ENCODE assay signal across 8 cellular contexts in the genomic region with DNA sequence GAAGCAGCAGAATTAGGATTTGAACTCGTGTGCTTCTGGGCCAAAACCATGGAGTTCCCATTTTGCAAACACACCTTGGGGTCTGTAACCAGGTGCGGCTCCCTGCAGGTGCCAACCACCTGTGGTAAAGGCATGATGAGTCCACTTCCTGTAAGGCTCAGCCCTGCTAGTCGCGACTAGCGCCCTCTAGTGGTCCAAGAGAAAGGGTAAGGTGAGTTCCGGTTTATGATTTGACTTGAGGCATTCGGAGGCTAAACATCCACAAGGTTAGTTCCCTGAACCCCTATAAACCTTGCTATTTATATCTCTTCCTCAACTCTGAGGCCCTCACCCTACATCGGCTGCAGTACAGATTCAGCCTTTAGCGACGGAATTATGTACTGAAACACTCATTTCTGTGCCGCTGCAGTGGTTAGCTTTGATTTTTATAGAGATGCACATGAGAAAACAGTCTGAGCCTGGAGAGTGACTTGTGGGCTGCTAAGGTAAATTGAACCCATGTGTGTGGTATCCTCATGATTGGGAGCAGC.
DNase-seq lines count a peak whose midpoint lies in the region; ATAC-seq and TF ChIP-seq lines count a peak whose summit lies in the region.

No MANE protein-coding gene starts in this region.

- ATAC-seq in HG02588 (IDR thresholded peaks at IDR 0.05; ENCODE audit: unreplicated experiment) = peak; percentile 90
- peak; percentile 48 to 58 for ATAC-seq in activated CD4-positive, CD25-positive, alpha-beta regulatory T cell treated with anti-CD3 and anti-CD28 coated beads, Interleukin-2, amount 50 U/mL, for 24 hours
- peak; percentile 66 for ATAC-seq in stimulated activated naive CD8-positive, alpha-beta T cell treated with anti-CD3 and anti-CD28 coated beads, Interleukin-15, Interleukin-2, amounts not matched to agents 100 U/mL and 50 U/mL, for 24 hours

- H3K27ac ChIP-seq in coronary artery = no peak overlapping the region

- no peak overlapping the region for H3K27ac Mint-ChIP-seq in mesothelial cell of epicardium

- H3K36me3 Mint-ChIP-seq in mesothelial cell of epicardium = no peaks in the 10 kb centered on the region

- no peaks in the 10 kb centered on the region for H3K27me3 Mint-ChIP-seq in mesothelial cell of epicardium (ENCODE audit: low read depth)

- no peak overlapping the region for H3K4me3 ChIP-seq in coronary artery

- peaks cover 21% of the 10 kb centered on the region for H3K4me1 Mint-ChIP-seq in mesothelial cell of epicardium

- no peaks in the 10 kb centered on the region for H3K9me3 Mint-ChIP-seq in mesothelial cell of epicardium

- H3K4me3 Mint-ChIP-seq in mesothelial cell of epicardium = no peak overlapping the region

- TF ChIP-seq CTCF in coronary artery (IDR thresholded peaks at IDR 0.05) = peak; percentile 23
- TF ChIP-seq CTCF in mesothelial cell of epicardium (IDR thresholded peaks at IDR 0.05; ENCODE audit: unreplicated experiment) = peak; percentile 68

- DNase-seq in NCI-H524 (lab: John Stamatoyannopoulos, UW) (peak; percentile 43 to 72), NCI-H524 treated with DMSO at 0.1 percent for 48 hours (lab: John Stamatoyannopoulos, UW) (no peak), NCI-H1048 (lab: John Stamatoyannopoulos, UW) (peak; percentile 18), coronary artery (ENCODE audit: low spot score) (no peak), mesothelial cell of epicardium (ENCODE audit: low spot score in 2 of 2, unreplicated experiment in 2 of 2) (peak; percentile 27 to 47)
- peak; percentile 72 for DNase-seq in stimulated activated naive CD8-positive, alpha-beta T cell treated with anti-CD3 and anti-CD28 coated beads, Interleukin-15, Interleukin-2, amounts not matched to agents 100 U/mL and 50 U/mL, for 24 hours

Comparison
In these comparisons a context has a peak if more than half of its experiments do, and no peak if none do; other contexts are left out.
1. DNase-seq: peak in NCI-H524 (2 of 2), NCI-H1048 (single experiment), mesothelial cell of epicardium (2 of 2) and stimulated activated naive CD8-positive, alpha-beta T cell treated with anti-CD3 and anti-CD28 coated beads, Interleukin-15, Interleukin-2, amounts not matched to agents 100 U/mL and 50 U/mL, for 24 hours (single experiment); none in NCI-H524 treated with DMSO at 0.1 percent for 48 hours (single experiment) and coronary artery (single experiment).
2. Peak in every context shown above with its lines, with median percentiles within 50 percentile points of each other: ATAC-seq.